In the genomic region with DNA sequence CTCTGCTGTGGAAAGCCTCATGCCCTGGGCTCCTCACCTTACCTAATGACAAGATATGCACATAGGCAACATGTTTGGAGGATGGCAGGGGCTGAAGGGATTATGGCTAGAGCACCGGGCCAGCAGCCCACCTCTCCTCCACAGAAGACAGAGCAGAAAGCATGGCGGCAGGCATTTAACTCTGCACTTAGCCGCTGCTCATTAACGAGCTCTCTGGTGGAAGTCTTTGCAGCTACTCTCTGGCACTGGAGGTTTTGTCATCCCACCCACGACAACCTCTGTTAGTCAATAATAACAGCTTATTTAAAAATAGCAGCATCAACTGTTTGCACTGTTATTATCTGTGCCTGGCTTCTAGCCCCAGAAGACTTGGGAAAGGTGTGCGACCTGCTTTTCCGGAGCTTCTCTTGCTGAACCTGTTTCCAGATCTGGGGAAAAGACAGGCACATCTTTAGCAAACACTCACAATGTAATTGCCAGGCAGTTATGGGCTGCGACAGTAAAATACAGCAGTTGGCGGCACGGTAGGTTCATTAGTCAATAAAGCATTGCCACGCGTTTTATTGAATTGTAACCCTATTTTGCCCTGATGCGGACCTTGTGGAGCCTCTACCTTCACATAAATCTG, we compare ENCODE assay signal across 1 cellular context.
TF ChIP-seq lines count a peak whose summit lies in the region.

No MANE protein-coding gene starts in this region.

TF ChIP-seq in WTC11, 78 proteins besides CTCF, POLR2A, EP300 and RAD21 (continued from another document):
- TF ChIP-seq, protein P1, sequence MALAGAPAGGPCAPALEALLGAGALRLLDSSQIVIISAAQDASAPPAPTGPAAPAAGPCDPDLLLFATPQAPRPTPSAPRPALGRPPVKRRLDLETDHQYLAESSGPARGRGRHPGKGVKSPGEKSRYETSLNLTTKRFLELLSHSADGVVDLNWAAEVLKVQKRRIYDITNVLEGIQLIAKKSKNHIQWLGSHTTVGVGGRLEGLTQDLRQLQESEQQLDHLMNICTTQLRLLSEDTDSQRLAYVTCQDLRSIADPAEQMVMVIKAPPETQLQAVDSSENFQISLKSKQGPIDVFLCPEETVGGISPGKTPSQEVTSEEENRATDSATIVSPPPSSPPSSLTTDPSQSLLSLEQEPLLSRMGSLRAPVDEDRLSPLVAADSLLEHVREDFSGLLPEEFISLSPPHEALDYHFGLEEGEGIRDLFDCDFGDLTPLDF (CRISPR knock-in tag; IDR thresholded peaks at IDR 0.05): no peak
- TF ChIP-seq, protein P2, sequence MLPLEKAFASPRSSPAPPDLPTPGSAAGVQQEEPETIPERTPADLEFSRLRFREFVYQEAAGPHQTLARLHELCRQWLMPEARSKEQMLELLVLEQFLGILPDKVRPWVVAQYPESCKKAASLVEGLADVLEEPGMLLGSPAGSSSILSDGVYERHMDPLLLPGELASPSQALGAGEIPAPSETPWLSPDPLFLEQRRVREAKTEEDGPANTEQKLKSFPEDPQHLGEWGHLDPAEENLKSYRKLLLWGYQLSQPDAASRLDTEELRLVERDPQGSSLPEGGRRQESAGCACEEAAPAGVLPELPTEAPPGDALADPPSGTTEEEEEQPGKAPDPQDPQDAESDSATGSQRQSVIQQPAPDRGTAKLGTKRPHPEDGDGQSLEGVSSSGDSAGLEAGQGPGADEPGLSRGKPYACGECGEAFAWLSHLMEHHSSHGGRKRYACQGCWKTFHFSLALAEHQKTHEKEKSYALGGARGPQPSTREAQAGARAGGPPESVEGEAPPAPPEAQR (CRISPR knock-in tag; IDR thresholded peaks at IDR 0.05): no peak
- TF ChIP-seq TEAD1 (CRISPR knock-in tag; IDR thresholded peaks at IDR 0.05) (no peak), CREB1 (CRISPR knock-in tag; IDR thresholded peaks at IDR 0.05) (no peak), NR3C1 (CRISPR knock-in tag; conservative IDR thresholded peaks at IDR 0.05; ENCODE audit: low read depth) (no peak), ZNF138 (CRISPR knock-in tag; conservative IDR thresholded peaks at IDR 0.05) (no peak), MXD4 (CRISPR knock-in tag; IDR thresholded peaks at IDR 0.05; ENCODE audit: borderline replicate concordance) (no peak)
- TF ChIP-seq, protein P3, sequence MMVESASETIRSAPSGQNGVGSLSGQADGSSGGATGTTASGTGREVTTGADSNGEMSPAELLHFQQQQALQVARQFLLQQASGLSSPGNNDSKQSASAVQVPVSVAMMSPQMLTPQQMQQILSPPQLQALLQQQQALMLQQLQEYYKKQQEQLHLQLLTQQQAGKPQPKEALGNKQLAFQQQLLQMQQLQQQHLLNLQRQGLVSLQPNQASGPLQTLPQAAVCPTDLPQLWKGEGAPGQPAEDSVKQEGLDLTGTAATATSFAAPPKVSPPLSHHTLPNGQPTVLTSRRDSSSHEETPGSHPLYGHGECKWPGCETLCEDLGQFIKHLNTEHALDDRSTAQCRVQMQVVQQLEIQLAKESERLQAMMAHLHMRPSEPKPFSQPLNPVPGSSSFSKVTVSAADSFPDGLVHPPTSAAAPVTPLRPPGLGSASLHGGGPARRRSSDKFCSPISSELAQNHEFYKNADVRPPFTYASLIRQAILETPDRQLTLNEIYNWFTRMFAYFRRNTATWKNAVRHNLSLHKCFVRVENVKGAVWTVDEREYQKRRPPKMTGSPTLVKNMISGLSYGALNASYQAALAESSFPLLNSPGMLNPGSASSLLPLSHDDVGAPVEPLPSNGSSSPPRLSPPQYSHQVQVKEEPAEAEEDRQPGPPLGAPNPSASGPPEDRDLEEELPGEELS (CRISPR knock-in tag; IDR thresholded peaks at IDR 0.05): no peak
